In the genomic region with DNA sequence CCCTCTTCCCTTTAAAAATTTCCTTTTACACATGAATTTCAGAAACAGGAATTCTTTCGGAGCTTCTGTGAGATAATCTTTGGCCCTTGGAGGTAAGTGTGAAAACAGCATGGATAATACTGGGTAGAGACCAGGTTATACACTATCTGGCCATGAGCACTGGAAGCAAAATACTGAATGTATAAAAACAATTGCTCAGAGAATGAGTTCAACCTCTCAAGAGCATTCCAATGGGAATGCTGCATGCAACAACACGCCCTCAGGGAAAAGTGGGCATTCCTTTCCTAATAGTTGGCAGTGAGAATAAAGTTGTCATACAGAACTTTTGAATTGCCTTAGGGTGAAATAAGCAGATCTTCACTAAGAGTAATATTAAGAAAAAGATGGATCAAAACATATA, we compare ENCODE assay signal across 12 cellular contexts.
DNase-seq lines count a peak whose midpoint lies in the region; ATAC-seq and TF ChIP-seq lines count a peak whose summit lies in the region.
"Had no signal": no experiment of that assay in that cellular context is flagged by ENCODE, and none has a peak within 500 bp of the region (broad histone marks: within the 10 kb centered on the region; RNA-seq: fewer than 3 reads in every experiment).

No MANE protein-coding gene starts in this region.

- H3K4me3 ChIP-seq in SK-N-MC (peak overlapping the region; percentile 50), fibroblast of lung (replicated peaks in 1 of 4; ENCODE audit: control extremely low read depth in 1 of 4, insufficient read depth in 1 of 4, low read depth in 3 of 4, low read length in 4 of 4) (peak overlapping the region in 2 of 4 experiments; percentile 31 to 37), thoracic aorta (peak overlapping the region; percentile 35), testis (no peak overlapping the region)
- H3K4me3 ChIP-seq: gastrocnemius medialis had no signal

- no peaks in the 10 kb centered on the region for H4K20me1 ChIP-seq in fibroblast of lung (ENCODE audit: control insufficient read depth, extremely low read depth, insufficient read depth, low read length)

- H3K4me1 Mint-ChIP-seq in activated CD4-positive, alpha-beta T cell treated with anti-CD3 and anti-CD28 coated beads for 36 hours, result peaks cover 88% of the 10 kb centered on the region
- H3K4me1 Mint-ChIP-seq in activated CD8-positive, alpha-beta memory T cell treated with anti-CD3 and anti-CD28 coated beads, Interleukin-2, amount 10 ng/mL, durations not matched to agents 7 days and 5 days, result peaks cover 79% of the 10 kb centered on the region

- no peaks in the 10 kb centered on the region for H3K9me3 ChIP-seq in SK-N-MC (ENCODE audit: low read depth, low read length)
- H3K9me3 ChIP-seq in fibroblast of lung (ENCODE audit: control insufficient read depth, insufficient read depth, low read depth, low read length), result no peaks in the 10 kb centered on the region
- H3K9me3 ChIP-seq in thoracic aorta, result no peaks in the 10 kb centered on the region
- no peaks in the 10 kb centered on the region for H3K9me3 ChIP-seq in testis
- H3K9me3 ChIP-seq: gastrocnemius medialis had no signal

- H3K79me2 ChIP-seq in fibroblast of lung (ENCODE audit: control insufficient read depth, insufficient read depth, low read length), result peaks cover 85% of the 10 kb centered on the region

- no peak overlapping the region for H3K4me3 Mint-ChIP-seq in activated CD4-positive, alpha-beta T cell treated with anti-CD3 and anti-CD28 coated beads for 36 hours
- H3K4me3 Mint-ChIP-seq in activated CD8-positive, alpha-beta memory T cell treated with anti-CD3 and anti-CD28 coated beads, Interleukin-2, amount 10 ng/mL, durations not matched to agents 7 days and 5 days, result no peak overlapping the region

- H3K27ac Mint-ChIP-seq in activated CD4-positive, alpha-beta T cell treated with anti-CD3 and anti-CD28 coated beads for 36 hours, result peak overlapping the region; percentile 55
- H3K27ac Mint-ChIP-seq in activated CD8-positive, alpha-beta memory T cell treated with anti-CD3 and anti-CD28 coated beads, Interleukin-2, amount 10 ng/mL, durations not matched to agents 7 days and 5 days, result no peak overlapping the region

- H3K27me3 Mint-ChIP-seq in activated CD4-positive, alpha-beta T cell treated with anti-CD3 and anti-CD28 coated beads for 36 hours, result no peaks in the 10 kb centered on the region
- H3K27me3 Mint-ChIP-seq in activated CD8-positive, alpha-beta memory T cell treated with anti-CD3 and anti-CD28 coated beads, Interleukin-2, amount 10 ng/mL, durations not matched to agents 7 days and 5 days, result no peaks in the 10 kb centered on the region

- no peak for TF ChIP-seq POLR2A in testis (IDR thresholded peaks at IDR 0.05)

- no peak overlapping the region for H2AFZ ChIP-seq in fibroblast of lung (ENCODE audit: low read length)

- POLR2A ChIA-PET in activated CD4-positive, alpha-beta T cell treated with anti-CD3 and anti-CD28 coated beads for 36 hours (lab: Charles Lee), result interaction anchor here (0.5 to 1.6 kb wide), 2 partner anchors 10 to 24 kb away, joined by 3 to 5 read pairs; no protein-coding TSS in a partner anchor

- H3K36me3 ChIP-seq in SK-N-MC (ENCODE audit: insufficient read depth, low read length) (no peaks in the 10 kb centered on the region), fibroblast of lung (ENCODE audit: control insufficient read depth, insufficient read depth, low read length) (no peaks in the 10 kb centered on the region), thoracic aorta (no peaks in the 10 kb centered on the region), testis (ENCODE audit: low read depth, missing control alignments) (no peaks in the 10 kb centered on the region)
- H3K36me3 ChIP-seq: gastrocnemius medialis had no signal

- ATAC-seq in activated CD4-positive, alpha-beta T cell treated with anti-CD3 and anti-CD28 coated beads for 36 hours, result no peak
- ATAC-seq in thoracic aorta (ENCODE audit: insufficient number of reproducible peaks, low FRiP score, low read depth), result no peak
- no peak for ATAC-seq in activated CD8-positive, alpha-beta memory T cell treated with anti-CD3 and anti-CD28 coated beads, Interleukin-2, amount 10 ng/mL, durations not matched to agents 7 days and 5 days

- peak overlapping the region; percentile 17 for H3K4me2 ChIP-seq in fibroblast of lung (ENCODE audit: extremely low read depth, insufficient read depth, low read length)
- H3K4me2 ChIP-seq: KMS-11 had no signal

- no peak overlapping the region for H3K9ac ChIP-seq in SK-N-MC (ENCODE audit: insufficient read length)
- H3K9ac ChIP-seq in fibroblast of lung (ENCODE audit: insufficient read depth, low read length), result no peak overlapping the region
- H3K9ac ChIP-seq: KMS-11 had no signal

- no peaks in the 10 kb centered on the region for H3K9me3 Mint-ChIP-seq in activated CD4-positive, alpha-beta T cell treated with anti-CD3 and anti-CD28 coated beads for 36 hours (ENCODE audit: low read depth)
- H3K9me3 Mint-ChIP-seq in activated CD8-positive, alpha-beta memory T cell treated with anti-CD3 and anti-CD28 coated beads, Interleukin-2, amount 10 ng/mL, durations not matched to agents 7 days and 5 days (ENCODE audit: low read depth), result no peaks in the 10 kb centered on the region

- intact Hi-C loops in activated CD4-positive, alpha-beta T cell treated with anti-CD3 and anti-CD28 coated beads for 36 hours (cut with DNase I, micrococcal nuclease), result no loop called here
- intact Hi-C loops in testis (cut with DNase I; ENCODE audit: low total_unique reads), result no loop called here

- H3K27ac ChIP-seq in SK-N-MC, result peak overlapping the region; percentile 82
- peak overlapping the region; percentile 38 for H3K27ac ChIP-seq in fibroblast of lung (ENCODE audit: insufficient read depth, low read length)
- H3K27ac ChIP-seq in thoracic aorta, result peak overlapping the region in 1 of 2 donors; percentile 70
- no peak overlapping the region for H3K27ac ChIP-seq in testis
- H3K27ac ChIP-seq: KMS-11, VCaP had no signal

- H3K4me1 ChIP-seq in fibroblast of lung (ENCODE audit: control insufficient read depth, extremely low read depth, insufficient read depth, low read length) (peaks cover 8% of the 10 kb centered on the region), thoracic aorta (ENCODE audit: control insufficient read depth in 1 of 2, low read depth in 2 of 2) (peaks cover 4 to 28% of the 10 kb centered on the region in 2 donors), testis (no peaks in the 10 kb centered on the region)
- H3K4me1 ChIP-seq: gastrocnemius medialis had no signal

- no peak for TF ChIP-seq CTCF in fibroblast of lung (conservative IDR thresholded peaks at IDR 0.05 in 1 of 2, IDR thresholded peaks at IDR 0.05 in 1 of 2; ENCODE audit: low read depth in 1 of 2, low read length in 2 of 2)
- no peak for TF ChIP-seq CTCF in thoracic aorta (IDR thresholded peaks at IDR 0.05)
- TF ChIP-seq CTCF in testis (IDR thresholded peaks at IDR 0.05), result no peak

- no peak for DNase-seq in activated CD4-positive, alpha-beta T cell treated with anti-CD3 and anti-CD28 coated beads for 36 hours
- DNase-seq in activated CD4-positive, alpha-beta T cell treated with anti-CD3 and anti-CD28 coated beads, Interleukin-2, amount 50 U/mL, for 4 hours, result no peak
- DNase-seq in SK-N-MC (ENCODE audit: low read depth, low spot score), result no peak
- peak; percentile 65 to 86 for DNase-seq in fibroblast of lung (ENCODE audit: low read depth in 2 of 2)
- no peak for DNase-seq in thoracic aorta (ENCODE audit: low spot score)
- DNase-seq in activated CD8-positive, alpha-beta memory T cell treated with anti-CD3 and anti-CD28 coated beads, Interleukin-2, amount 10 ng/mL, durations not matched to agents 7 days and 5 days, result no peak
- DNase-seq in testis, result no peak
- no peak for DNase-seq in activated CD8-positive, alpha-beta memory T cell treated with anti-CD3 and anti-CD28 coated beads, Interleukin-2, amount 50 U/mL, for 4 hours
- DNase-seq: NCI-H69 had no signal

- CTCF ChIA-PET in activated CD4-positive, alpha-beta T cell treated with anti-CD3 and anti-CD28 coated beads for 36 hours (lab: Charles Lee), result no interaction called here
- CTCF ChIA-PET in activated CD8-positive, alpha-beta memory T cell treated with anti-CD3 and anti-CD28 coated beads, Interleukin-2, amount 10 ng/mL, durations not matched to agents 7 days and 5 days (lab: Charles Lee), result interaction anchor here (1.4 kb wide), 1 partner anchor 8 kb away, joined by 4 read pairs; no protein-coding TSS in a partner anchor

- 65 to 88% methylated on average over 2 of the region's 2 CpGs for WGBS in testis, 2 donors

- peaks cover 55% of the 10 kb centered on the region for H3K36me3 Mint-ChIP-seq in activated CD4-positive, alpha-beta T cell treated with anti-CD3 and anti-CD28 coated beads for 36 hours (ENCODE audit: low read depth)
- peaks cover 19% of the 10 kb centered on the region for H3K36me3 Mint-ChIP-seq in activated CD8-positive, alpha-beta memory T cell treated with anti-CD3 and anti-CD28 coated beads, Interleukin-2, amount 10 ng/mL, durations not matched to agents 7 days and 5 days

- H3K27me3 ChIP-seq in fibroblast of lung (ENCODE audit: control insufficient read depth, insufficient read depth, low read length) (no peaks in the 10 kb centered on the region), thoracic aorta (replicated peaks; ENCODE audit: insufficient read depth) (no peaks in the 10 kb centered on the region), testis (no peaks in the 10 kb centered on the region)

Comparison
In these comparisons a context has a peak if more than half of its experiments do, and no peak if none do; other contexts are left out.
1. DNase-seq: peak in fibroblast of lung (2 of 2); none in activated CD4-positive, alpha-beta T cell treated with anti-CD3 and anti-CD28 coated beads for 36 hours (single experiment), activated CD4-positive, alpha-beta T cell treated with anti-CD3 and anti-CD28 coated beads, Interleukin-2, amount 50 U/mL, for 4 hours (0 of 2), SK-N-MC (single experiment), thoracic aorta (single experiment), activated CD8-positive, alpha-beta memory T cell treated with anti-CD3 and anti-CD28 coated beads, Interleukin-2, amount 10 ng/mL, durations not matched to agents 7 days and 5 days (single experiment), testis (single experiment) and activated CD8-positive, alpha-beta memory T cell treated with anti-CD3 and anti-CD28 coated beads, Interleukin-2, amount 50 U/mL, for 4 hours (single experiment).
2. H3K27ac ChIP-seq: peak in SK-N-MC (single experiment) and fibroblast of lung (single experiment); none in testis (0 of 2).
3. H3K4me3 ChIP-seq: peak in SK-N-MC (single experiment) and thoracic aorta (single experiment); none in testis (0 of 2).